In the genomic region with DNA sequence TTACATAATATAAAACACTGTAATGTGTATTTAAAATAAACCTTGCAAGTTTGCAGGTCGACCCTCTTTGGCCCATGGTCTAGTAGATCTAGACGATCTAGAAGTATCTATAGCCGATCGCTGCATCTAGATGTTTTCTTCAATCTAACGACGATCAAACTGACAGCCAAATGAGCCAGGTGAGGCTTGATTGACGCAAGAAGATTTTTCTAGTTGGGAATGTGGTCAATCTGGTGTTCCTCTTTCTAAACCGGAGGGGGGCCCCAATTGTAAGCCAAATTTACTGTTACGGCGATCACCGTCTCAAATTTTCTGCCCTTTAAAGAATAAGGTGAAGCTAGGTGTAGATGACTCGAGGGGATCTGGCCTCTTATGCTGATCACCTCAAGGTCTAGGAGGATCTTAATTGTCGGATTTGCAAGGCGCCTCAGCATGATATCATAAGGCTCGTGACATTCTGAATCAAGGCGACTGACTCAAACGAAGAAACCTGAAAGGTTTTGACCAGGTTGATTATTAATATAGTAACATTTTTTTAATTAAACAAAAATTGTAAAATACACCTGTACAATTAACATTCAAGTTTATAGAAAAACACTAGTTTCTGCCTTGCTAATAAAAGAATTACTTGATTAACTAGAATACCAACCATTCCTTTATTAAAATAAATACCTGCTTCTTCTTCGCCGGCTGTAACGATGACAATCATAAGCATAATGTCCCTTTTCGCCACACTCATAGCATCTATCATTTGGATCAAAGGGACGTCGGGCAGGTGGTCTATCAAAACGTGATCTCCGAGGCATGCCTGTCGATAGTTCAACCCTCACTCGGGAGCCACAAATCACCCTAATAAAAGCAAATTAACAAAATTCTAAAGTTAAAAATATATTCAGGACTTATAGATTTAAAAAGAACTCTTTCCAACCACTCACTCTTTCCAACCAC, we compare ENCODE assay signal across 9 cellular contexts. TPM values are rescaled to one million over a fixed set of nuclear protein-coding genes. Genes with fewer than 3 reads are reported as not detected.
A peak's percentile ranks its signal among the peaks of the same experiment; 100 is the strongest.
DNase-seq lines count a peak whose midpoint lies in the region; ATAC-seq, FAIRE-seq and TF ChIP-seq lines count a peak whose summit lies in the region.
"Had no signal": no experiment of that assay in that cellular context is flagged by ENCODE, and none has a peak within 500 bp of the region (broad histone marks: within the 10 kb centered on the region; RNA-seq: fewer than 3 reads in every experiment).

No MANE protein-coding gene starts in this region.

- peak overlapping the region; percentile 99 for H3K27ac ChIP-seq in keratinocyte (ENCODE audit: control insufficient read depth, insufficient read depth, low read length)
- no peak overlapping the region for H3K27ac ChIP-seq in thymus (ENCODE audit: low read depth)

- H3K36me3 ChIP-seq in keratinocyte (ENCODE audit: control insufficient read depth in 2 of 2, extremely low read depth in 1 of 2, insufficient read depth in 2 of 2, low read length in 2 of 2) = peaks cover 24 to 54% of the 10 kb centered on the region in 2 experiments
- peaks cover 30% of the 10 kb centered on the region for H3K36me3 ChIP-seq in thymus (ENCODE audit: control insufficient read depth, insufficient read depth)

- no peak for DNase-seq in activated T-cell treated with anti-CD3 and anti-CD28 coated beads, Interleukin-2, amount 50 U/mL, for 4 hours
- DNase-seq in activated T-cell treated with anti-CD3 and anti-CD28 coated beads, Interleukin-2, amount 50 U/mL, for 48 hours = no peak
- DNase-seq in keratinocyte (ENCODE audit: low read depth, low spot score) (no peak), NOMO-1 (lab: John Stamatoyannopoulos, UW; ENCODE audit: unreplicated experiment in 2 of 2) (no peak), NCI-H2081 treated with DMSO at 0.1 percent for 48 hours (lab: John Stamatoyannopoulos, UW) (no peak), HCEC 1CT (no peak)

- H3K4me2 ChIP-seq in keratinocyte (ENCODE audit: control insufficient read depth, extremely low read depth, insufficient read depth, low read depth, low read length) = peak overlapping the region; percentile 74

- peaks cover 67% of the 10 kb centered on the region for H3K4me1 Mint-ChIP-seq in activated T-cell treated with anti-CD3 and anti-CD28 coated beads, Interleukin-2, amount 50 U/mL, for 4 hours (ENCODE audit: low read depth)
- H3K4me1 Mint-ChIP-seq in activated T-helper 17 cell treated with anti-CD3 and anti-CD28 coated beads, Interleukin-2, amount 50 U/mL, for 72 hours = peaks cover 49% of the 10 kb centered on the region

- peaks cover 34% of the 10 kb centered on the region for H4K20me1 ChIP-seq in keratinocyte (ENCODE audit: control insufficient read depth, extremely low read depth, insufficient read depth, low read length)

- FAIRE-seq in keratinocyte (lab: Jason Lieb, UNC) = no peak
- FAIRE-seq: islet of Langerhans had no signal

- H3K36me3 Mint-ChIP-seq in activated T-cell treated with anti-CD3 and anti-CD28 coated beads, Interleukin-2, amount 50 U/mL, for 4 hours (ENCODE audit: insufficient read depth) = peaks cover 62% of the 10 kb centered on the region
- H3K36me3 Mint-ChIP-seq in activated T-helper 17 cell treated with anti-CD3 and anti-CD28 coated beads, Interleukin-2, amount 50 U/mL, for 72 hours (ENCODE audit: low read depth) = peaks cover 80% of the 10 kb centered on the region

- peaks cover 68% of the 10 kb centered on the region for H3K79me2 ChIP-seq in keratinocyte (ENCODE audit: control insufficient read depth, insufficient read depth, low read length)

- H3K9me1 ChIP-seq in keratinocyte (ENCODE audit: control insufficient read depth, extremely low read depth, insufficient read depth, low read length) = no peaks in the 10 kb centered on the region

- peak overlapping the region; percentile 100 for H3K27ac Mint-ChIP-seq in activated T-helper 17 cell treated with anti-CD3 and anti-CD28 coated beads, Interleukin-2, amount 50 U/mL, for 72 hours

- TF ChIP-seq CTCF in keratinocyte (optimal IDR thresholded peaks at IDR 0.05 in 1 of 3, IDR thresholded peaks at IDR 0.05 in 1 of 3, conservative IDR thresholded peaks at IDR 0.05 in 1 of 3; ENCODE audit: extremely low read depth in 1 of 3, insufficient read depth in 2 of 3, low read length in 3 of 3) = no peak

- H3K9me3 ChIP-seq in keratinocyte (ENCODE audit: control insufficient read depth, low read depth, low read length) (no peaks in the 10 kb centered on the region), thymus (ENCODE audit: control insufficient read depth) (no peaks in the 10 kb centered on the region)

- peak overlapping the region; percentile 92 for H3K4me3 Mint-ChIP-seq in activated T-cell treated with anti-CD3 and anti-CD28 coated beads, Interleukin-2, amount 50 U/mL, for 4 hours
- peak overlapping the region; percentile 99 for H3K4me3 Mint-ChIP-seq in activated T-helper 17 cell treated with anti-CD3 and anti-CD28 coated beads, Interleukin-2, amount 50 U/mL, for 72 hours

- H3K27me3 Mint-ChIP-seq in activated T-cell treated with anti-CD3 and anti-CD28 coated beads, Interleukin-2, amount 50 U/mL, for 4 hours (ENCODE audit: low read depth) = no peaks in the 10 kb centered on the region
- H3K27me3 Mint-ChIP-seq in activated T-helper 17 cell treated with anti-CD3 and anti-CD28 coated beads, Interleukin-2, amount 50 U/mL, for 72 hours = no peaks in the 10 kb centered on the region

- dilution Hi-C loops in keratinocyte (cut with MboI; ENCODE audit: extremely low pct_ligation_motif_present, low sequenced_read_pairs) = loop anchor here (25.0 kb wide), 1 partner anchor 187 kb away; no protein-coding TSS in a partner anchor

- H2AFZ ChIP-seq in keratinocyte (ENCODE audit: control insufficient read depth, low read length) = no peak overlapping the region

- H3K9me3 Mint-ChIP-seq in activated T-cell treated with anti-CD3 and anti-CD28 coated beads, Interleukin-2, amount 50 U/mL, for 4 hours = no peaks in the 10 kb centered on the region
- H3K9me3 Mint-ChIP-seq in activated T-helper 17 cell treated with anti-CD3 and anti-CD28 coated beads, Interleukin-2, amount 50 U/mL, for 72 hours = no peaks in the 10 kb centered on the region

- H3K4me3 ChIP-seq in keratinocyte (ENCODE audit: control insufficient read depth in 2 of 3, extremely low read depth in 1 of 3, insufficient read depth in 2 of 3, low read depth in 1 of 3, low read length in 3 of 3) (peak overlapping the region; percentile 80 to 98 (median 83)), thymus (ENCODE audit: low read length) (peak overlapping the region; percentile 98)

- peak overlapping the region; percentile 100 for H3K9ac ChIP-seq in keratinocyte (ENCODE audit: control insufficient read depth, extremely low read depth, insufficient read depth, low read length)

- WGBS in thymus = 68% methylated on average over 27 of the region's 27 CpGs

- H3K27me3 ChIP-seq in keratinocyte (ENCODE audit: control insufficient read depth, extremely low read depth, insufficient read depth, low read length) = no peaks in the 10 kb centered on the region
- no peaks in the 10 kb centered on the region for H3K27me3 ChIP-seq in thymus (ENCODE audit: control insufficient read depth, insufficient read depth)

- H3K4me1 ChIP-seq in keratinocyte (ENCODE audit: control insufficient read depth, extremely low read depth, insufficient read depth, low read length) = peaks cover 30% of the 10 kb centered on the region
- H3K4me1 ChIP-seq in thymus (ENCODE audit: control insufficient read depth, insufficient read depth, low read length) = peaks cover 22% of the 10 kb centered on the region

- no peak for ATAC-seq in activated T-cell treated with anti-CD3 and anti-CD28 coated beads, Interleukin-2, amount 50 U/mL, for 4 hours
- ATAC-seq in activated T-helper 17 cell treated with anti-CD3 and anti-CD28 coated beads, Interleukin-2, amount 50 U/mL, for 72 hours (replicated peaks) = peak; percentile 14

RNA-seq across cellular contexts. Expression of gene SRSF7, which starts 2.0 kb away (rescaled TPM):
- total RNA-seq in activated T-cell treated with anti-CD3 and anti-CD28 coated beads, Interleukin-2, amount 50 U/mL, for 4 hours = 100 to 1,000 TPM; 431 to 454 (median 451) TPM
- total RNA-seq in activated T-helper 17 cell treated with anti-CD3 and anti-CD28 coated beads, Interleukin-2, amount 50 U/mL, for 72 hours = 100 to 1,000 TPM; 199 to 366 TPM
- polyA plus RNA-seq in keratinocyte (193 to 316 TPM (median 229 TPM) in 3 replicates), thymus (244 TPM)
- polyA plus RNA-seq in keratinocyte (2011; ENCODE audit: low read depth) = 70.5 TPM
- polyA plus RNA-seq in keratinocyte (2011; cell fraction: cytosol; rRNA removed) = 126 and 150 TPM in 2 replicates
- polyA plus RNA-seq in keratinocyte (2011; cell fraction: nucleus; rRNA removed) = 166 and 255 TPM in 2 replicates
- polyA plus RNA-seq in keratinocyte (2012; ENCODE audit: low replicate concordance) = 72.0 and 168 TPM in 2 replicates
- 87.9 to 182 TPM (median 109 TPM) in 3 replicates for polyA minus RNA-seq in keratinocyte
- polyA minus RNA-seq in keratinocyte (2011; cell fraction: cytosol; rRNA and poly(A)+ RNA removed) = 75.2 TPM
- polyA minus RNA-seq in keratinocyte (2011; cell fraction: nucleus; rRNA and poly(A)+ RNA removed) = 42.4 and 62.1 TPM in 2 replicates

RNA-seq across cellular contexts. Expression of gene GEMIN6, which starts 28.9 kb away (rescaled TPM):
- 10 to 100 TPM; 34.2 to 45.7 (median 39.3) TPM for total RNA-seq in activated T-cell treated with anti-CD3 and anti-CD28 coated beads, Interleukin-2, amount 50 U/mL, for 4 hours
- total RNA-seq in activated T-helper 17 cell treated with anti-CD3 and anti-CD28 coated beads, Interleukin-2, amount 50 U/mL, for 72 hours = 10 to 100 TPM; 18.6 to 28.4 TPM
- polyA plus RNA-seq in keratinocyte (17.3 to 29.1 TPM (median 20.2 TPM) in 3 replicates), thymus (13.0 TPM)
- 13.8 TPM for polyA plus RNA-seq in keratinocyte (2011; ENCODE audit: low read depth)
- 16.6 and 26.0 TPM in 2 replicates for polyA plus RNA-seq in keratinocyte (2011; cell fraction: cytosol; rRNA removed)
- 7.9 and 9.8 TPM in 2 replicates for polyA plus RNA-seq in keratinocyte (2011; cell fraction: nucleus; rRNA removed)
- polyA plus RNA-seq in keratinocyte (2012; ENCODE audit: low replicate concordance) = 11.6 and 20.7 TPM in 2 replicates
- polyA minus RNA-seq in keratinocyte = 3.7 to 6.0 TPM (median 4.2 TPM) in 3 replicates
- 5.6 TPM for polyA minus RNA-seq in keratinocyte (2011; cell fraction: cytosol; rRNA and poly(A)+ RNA removed)
- polyA minus RNA-seq in keratinocyte (2011; cell fraction: nucleus; rRNA and poly(A)+ RNA removed) = 3.2 and 3.6 TPM in 2 replicates
